In the genomic region with DNA sequence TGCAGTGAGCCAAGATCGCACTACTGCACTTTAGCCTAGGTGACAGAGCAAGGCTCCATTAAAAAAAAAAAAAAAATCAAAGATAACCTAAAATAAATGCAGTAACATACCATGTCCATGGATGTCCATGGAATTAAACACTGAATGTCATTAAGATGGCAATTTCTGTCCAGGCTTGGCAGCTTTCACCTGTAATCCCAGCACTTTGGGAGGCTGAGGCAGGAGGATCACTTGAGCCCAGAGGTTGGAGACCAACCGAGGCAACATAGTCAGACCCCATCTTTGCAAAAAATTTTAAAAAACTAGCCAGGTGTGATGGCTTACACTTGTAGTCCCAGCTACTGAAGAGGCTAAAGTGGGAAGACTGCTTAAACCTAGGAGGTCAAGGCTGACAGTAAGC, we compare ENCODE assay signal across 29 cellular contexts.
"Had no signal": no experiment of that assay in that cellular context is flagged by ENCODE, and none has a peak within 500 bp of the region (broad histone marks: within the 10 kb centered on the region; RNA-seq: fewer than 3 reads in every experiment).

No MANE protein-coding gene starts in this region.

- H3K4me1 ChIP-seq: ascending aorta had no signal

- H3K4me3 ChIP-seq: ascending aorta, cardiac muscle cell had no signal

- ATAC-seq: activated CD4-positive, alpha-beta T cell treated with anti-CD3 and anti-CD28 coated beads for 36 hours; activated CD4-positive, CD25-positive, alpha-beta regulatory T cell treated with anti-CD3 and anti-CD28 coated beads, Interleukin-2, amount 50 U/mL, for 24 hours; activated CD8-positive, alpha-beta T cell treated with anti-CD3 and anti-CD28 coated beads, Interleukin-2, amount 10 ng/mL, durations not matched to agents 7 days and 5 days; activated naive CD8-positive, alpha-beta T cell treated with anti-CD3 and anti-CD28 coated beads, Interleukin-2, amount 50 U/mL, for 24 hours; WTC11 had no signal

- FAIRE-seq: bronchial epithelial cell had no signal

- H3K27me3 ChIP-seq: ascending aorta, cardiac muscle cell had no signal

- DNase-seq: activated CD4-positive, alpha-beta memory T cell treated with anti-CD3 and anti-CD28 coated beads, Interleukin-2, amount 10 ng/mL, durations not matched to agents 7 days and 5 days; activated CD4-positive, alpha-beta T cell treated with anti-CD3 and anti-CD28 coated beads for 1 hour; activated CD4-positive, alpha-beta T cell treated with anti-CD3 and anti-CD28 coated beads for 36 hours; activated CD4-positive, alpha-beta T cell treated with anti-CD3 and anti-CD28 coated beads, Interleukin-2, amount 10 ng/mL, durations not matched to agents 7 days and 5 days; activated CD4-positive, alpha-beta T cell treated with anti-CD3 and anti-CD28 coated beads, Interleukin-2, amount 50 U/mL, for 48 hours; activated CD4-positive, CD25-positive, alpha-beta regulatory T cell; activated CD8-positive, alpha-beta memory T cell treated with anti-CD3 and anti-CD28 coated beads, Interleukin-2, amount 50 U/mL, for 4 hours; activated CD8-positive, alpha-beta T cell treated with anti-CD3 and anti-CD28 coated beads, Interleukin-2, amount 10 ng/mL, durations not matched to agents 7 days and 5 days; activated effector memory CD4-positive, alpha-beta T cell treated with Interleukin-2 at 50 U/mL for 16 hours; activated gamma-delta T cell; activated naive CD4-positive, alpha-beta T cell treated with anti-CD3 and anti-CD28 coated beads, Interleukin-2, amount 10 ng/mL, durations not matched to agents 7 days and 5 days; activated naive CD4-positive, alpha-beta T cell treated with Interleukin-2 at 50 U/mL for 16 hours; activated naive CD8-positive, alpha-beta T cell treated with anti-CD3 and anti-CD28 coated beads, Interleukin-2, amount 10 ng/mL, durations not matched to agents 7 days and 5 days; activated naive CD8-positive, alpha-beta T cell treated with anti-CD3 and anti-CD28 coated beads, Interleukin-2, amount 50 U/mL, for 24 hours; activated T-cell treated with anti-CD3 and anti-CD28 coated beads, Interleukin-2, amount 50 U/mL, for 24 hours; activated T-cell treated with anti-CD3 and anti-CD28 coated beads, Interleukin-2, amount 50 U/mL, for 48 hours; amygdala; anterior cingulate cortex; caudate nucleus; cerebellar nuclear complex; T-helper 1 cell; T-helper 2 cell; T-helper 9 cell; WERI-Rb-1 had no signal

- H3K36me3 ChIP-seq: cardiac muscle cell had no signal

- H3K27ac ChIP-seq: ascending aorta, cardiac muscle cell, WERI-Rb-1 had no signal
